ENCODE assay signal across 8 cellular contexts in the genomic region with DNA sequence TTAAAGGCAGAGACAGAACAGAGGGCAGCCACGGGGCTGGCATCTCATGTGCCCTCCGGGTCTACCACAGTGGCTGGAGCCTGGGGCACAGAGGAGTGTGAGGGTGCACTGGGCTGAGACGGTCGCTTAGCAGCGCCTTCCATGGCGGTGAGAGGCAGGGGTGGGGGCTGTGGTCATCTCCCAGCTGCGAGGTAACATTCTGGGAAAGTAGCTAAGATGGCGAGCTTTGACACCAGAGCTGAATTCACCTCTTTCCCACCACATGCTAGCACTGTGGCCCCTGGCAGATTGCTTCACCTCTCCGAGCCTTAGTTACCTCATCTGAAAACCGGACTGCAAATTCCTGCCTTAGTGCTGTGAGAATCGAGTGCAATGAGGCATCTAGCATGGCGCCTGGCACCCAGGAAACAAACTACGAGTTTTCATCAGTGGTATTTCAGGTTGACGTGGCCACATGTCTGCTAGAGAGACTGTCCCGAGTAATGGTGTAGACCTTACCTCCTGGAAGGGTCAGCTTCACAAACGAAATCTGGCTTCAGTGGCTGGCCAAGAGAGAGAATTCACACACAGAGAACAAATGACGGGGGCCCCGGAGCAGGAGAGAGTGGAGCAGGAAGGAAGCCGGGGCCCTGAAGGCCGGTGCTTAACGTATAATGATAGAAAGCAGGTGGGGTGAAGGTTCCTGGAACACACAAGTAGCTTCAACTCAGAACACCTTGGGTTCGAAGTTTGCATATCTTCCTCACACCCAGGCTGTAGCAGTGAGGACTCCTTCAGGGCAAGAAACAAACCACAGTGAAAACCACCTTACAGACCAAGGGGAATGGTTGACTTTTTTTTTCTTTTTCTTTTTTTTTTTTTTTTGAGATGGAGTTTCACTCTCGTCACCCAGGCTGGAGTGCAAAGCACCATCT. TPM values are rescaled to one million over a fixed set of nuclear protein-coding genes. Genes with fewer than 3 reads are reported as not detected.
DNase-seq lines count a peak whose midpoint lies in the region; ATAC-seq and TF ChIP-seq lines count a peak whose summit lies in the region.

No MANE protein-coding gene starts in this region.

- H3K27ac ChIP-seq in right atrium auricular region (no peak overlapping the region), breast epithelium (no peak overlapping the region)

- ATAC-seq in HG02852 (IDR thresholded peaks at IDR 0.05; ENCODE audit: unreplicated experiment) (peak; percentile 71), mucosa of descending colon (peak; percentile 63)

- H3K27me3 Mint-ChIP-seq in activated CD4-positive, alpha-beta memory T cell treated with anti-CD3 and anti-CD28 coated beads for 36 hours: no peaks in the 10 kb centered on the region

- TF ChIP-seq POLR2A in breast epithelium (IDR thresholded peaks at IDR 0.05): no peak

- peaks cover 76% of the 10 kb centered on the region for H3K4me1 Mint-ChIP-seq in activated CD4-positive, alpha-beta memory T cell treated with anti-CD3 and anti-CD28 coated beads for 36 hours (ENCODE audit: low read depth)

- H3K9me3 Mint-ChIP-seq in activated CD4-positive, alpha-beta memory T cell treated with anti-CD3 and anti-CD28 coated beads for 36 hours: peaks cover 2% of the 10 kb centered on the region

- H3K36me3 Mint-ChIP-seq in activated CD4-positive, alpha-beta memory T cell treated with anti-CD3 and anti-CD28 coated beads for 36 hours: peaks cover 22% of the 10 kb centered on the region

- H3K9me3 ChIP-seq in mucosa of descending colon: no peaks in the 10 kb centered on the region
- no peaks in the 10 kb centered on the region for H3K9me3 ChIP-seq in right atrium auricular region
- no peaks in the 10 kb centered on the region for H3K9me3 ChIP-seq in breast epithelium

- no peak overlapping the region for H3K4me3 ChIP-seq in mucosa of descending colon
- H3K4me3 ChIP-seq in right atrium auricular region: no peak overlapping the region
- peak overlapping the region in 1 of 3 donors; percentile 5 for H3K4me3 ChIP-seq in breast epithelium

- TF ChIP-seq CTCF in GM13976 (IDR thresholded peaks at IDR 0.05; ENCODE audit: borderline replicate concordance, control extremely low read depth, extremely low read depth, insufficient read depth, missing control alignments) (no peak), mucosa of descending colon (IDR thresholded peaks at IDR 0.05) (no peak), right atrium auricular region (IDR thresholded peaks at IDR 0.05) (no peak), breast epithelium (IDR thresholded peaks at IDR 0.05) (no peak)

- no peaks in the 10 kb centered on the region for H3K27me3 ChIP-seq in right atrium auricular region
- H3K27me3 ChIP-seq in breast epithelium: no peaks in the 10 kb centered on the region

- POLR2A ChIA-PET in activated CD4-positive, alpha-beta memory T cell treated with anti-CD3 and anti-CD28 coated beads for 36 hours (lab: Charles Lee): interaction anchor here (0.7 to 1.4 kb wide), 3 partner anchors 75 to 297 kb away, joined by 3 read pairs; no protein-coding TSS in a partner anchor

- peaks cover 10% of the 10 kb centered on the region for H3K4me1 ChIP-seq in mucosa of descending colon (ENCODE audit: low read depth)
- H3K4me1 ChIP-seq in right atrium auricular region: peaks cover 0 to 13% of the 10 kb centered on the region in 2 donors
- H3K4me1 ChIP-seq in breast epithelium: peaks cover 0 to 6% of the 10 kb centered on the region in 2 donors

- in situ Hi-C loops in GM13976 (cut with MboI; ENCODE audit: low sequenced_read_pairs, unreplicated experiment): no loop called here

- H3K4me3 Mint-ChIP-seq in activated CD4-positive, alpha-beta memory T cell treated with anti-CD3 and anti-CD28 coated beads for 36 hours: peak overlapping the region; percentile 83

- CTCF ChIA-PET in activated CD4-positive, alpha-beta memory T cell treated with anti-CD3 and anti-CD28 coated beads for 36 hours (lab: Charles Lee): interaction anchor here (1.0 to 4.2 kb wide), 4 partner anchors 179 to 580 kb away, joined by 3 to 31 read pairs (median 4); a partner anchor contains a TSS

- peak overlapping the region; percentile 96 for H3K27ac Mint-ChIP-seq in activated CD4-positive, alpha-beta memory T cell treated with anti-CD3 and anti-CD28 coated beads for 36 hours

- intact Hi-C loops in activated CD4-positive, alpha-beta memory T cell treated with anti-CD3 and anti-CD28 coated beads for 36 hours (cut with micrococcal nuclease): loop anchor here (1.0 kb wide), 1 partner anchor 145 kb away; no protein-coding TSS in a partner anchor
- intact Hi-C loops in mucosa of descending colon (cut with DNase I, micrococcal nuclease) (loop anchor here in 1 of 2 donors (5.0 kb wide), 1 partner anchor 271 kb away; no protein-coding TSS in a partner anchor), breast epithelium (cut with DNase I; ENCODE audit: low total_unique reads) (no loop called here)

- H3K36me3 ChIP-seq in mucosa of descending colon (ENCODE audit: low read depth): no peaks in the 10 kb centered on the region
- H3K36me3 ChIP-seq in right atrium auricular region: no peaks in the 10 kb centered on the region
- H3K36me3 ChIP-seq in breast epithelium: no peaks in the 10 kb centered on the region

- DNase-seq in GM13976 (ENCODE audit: low spot score): peak; percentile 50
- peak; percentile 77 for DNase-seq in activated CD4-positive, alpha-beta memory T cell treated with anti-CD3 and anti-CD28 coated beads for 36 hours
- peak in 1 of 3 donors; percentile 52 for DNase-seq in mucosa of descending colon
- no peak for DNase-seq in NCI-H1436 (lab: John Stamatoyannopoulos, UW)
- DNase-seq in right atrium auricular region (ENCODE audit: low spot score): no peak
- no peak for DNase-seq in breast epithelium (ENCODE audit: low spot score in 2 of 2)
- DNase-seq in C1 segment of cervical spinal cord (lab: John Stamatoyannopoulos, UW): no peak

RNA-seq across cellular contexts. Expression of a gene that starts 29.2 kb away (rescaled TPM):
- total RNA-seq in activated CD4-positive, alpha-beta memory T cell treated with anti-CD3 and anti-CD28 coated beads for 36 hours: 10 to 100 TPM; 49.0 to 49.1 TPM
- total RNA-seq in mucosa of descending colon: 10 to 100 TPM in 1 of 3 donors, 1 to 10 TPM in 2; 3.7 to 21.8 (median 5.6) TPM
- 10 to 100 TPM in 1 of 2 donors, 1 to 10 TPM in 1; 9.5 to 16.8 TPM for total RNA-seq in right atrium auricular region
- total RNA-seq in breast epithelium: 10 to 100 TPM in 2 of 3 donors, 1 to 10 TPM in 1; 4.7 to 37.4 (median 19.3) TPM

Comparison
In these comparisons a context has a peak if more than half of its experiments do, and no peak if none do; other contexts are left out.
1. DNase-seq: peak in GM13976 (single experiment) and activated CD4-positive, alpha-beta memory T cell treated with anti-CD3 and anti-CD28 coated beads for 36 hours (single experiment); none in NCI-H1436 (single experiment), right atrium auricular region (single experiment), breast epithelium (0 of 2) and C1 segment of cervical spinal cord (0 of 14).